Comparison of ENCODE assay signal across 26 cellular contexts in genomic region chr4:61773655-61774245, GRCh38.
"Had no signal": no experiment of that assay in that cellular context is flagged by ENCODE, and none has a peak within 500 bp of the region (broad histone marks: within the 10 kb centered on the region; RNA-seq: fewer than 3 reads in every experiment).

No MANE protein-coding gene starts in this region.

- H3K9me3 ChIP-seq: ascending aorta, body of pancreas, MG63 had no signal

- DNase-seq: activated CD4-positive, alpha-beta T cell treated with anti-CD3 and anti-CD28 coated beads for 48 hours; activated CD4-positive, alpha-beta T cell treated with anti-CD3 and anti-CD28 coated beads, Interleukin-2, amount 50 U/mL, for 48 hours; activated CD4-positive, CD25-positive, alpha-beta regulatory T cell treated with anti-CD3 and anti-CD28 coated beads, Interleukin-2, amount 50 U/mL, for 72 hours; activated CD8-positive, alpha-beta memory T cell treated with anti-CD3 and anti-CD28 coated beads, Interleukin-2, amount 10 ng/mL, durations not matched to agents 7 days and 5 days; activated effector memory CD4-positive, alpha-beta T cell treated with Interleukin-2 at 50 U/mL for 16 hours; activated naive CD4-positive, alpha-beta T cell; activated T-cell treated with anti-CD3 and anti-CD28 coated beads, Interleukin-2, amount 50 U/mL, for 24 hours; central memory CD4-positive, alpha-beta T cell; MG63; MV-4-11; NCI-H1092 treated with DMSO at 0.1 percent for 48 hours; NCI-H1417 treated with DMSO at 0.1 percent for 48 hours; NCI-H187; NCI-H2081 treated with DMSO at 0.1 percent for 48 hours; NCI-H2171; NCI-H345; NCI-H510A; NCI-H526 treated with DMSO at 0.1 percent for 48 hours; NCI-H82; NK-92 treated with Interleukin-12 subunit alpha and Interleukin-12 subunit beta, amount 100 ng/mL, for 24 hours; SHP77 had no signal

- H3K27ac Mint-ChIP-seq: activated CD8-positive, alpha-beta memory T cell treated with anti-CD3 and anti-CD28 coated beads, Interleukin-2, amount 10 ng/mL, durations not matched to agents 7 days and 5 days; activated naive CD4-positive, alpha-beta T cell treated with anti-CD3 and anti-CD28 coated beads, Interleukin-2, amount 50 U/mL, for 24 hours; activated T-cell treated with anti-CD3 and anti-CD28 coated beads, Interleukin-2, amount 50 U/mL, for 24 hours; activated T-helper 1 cell treated with anti-CD3 and anti-CD28 coated beads, Interleukin-12 subunit alpha, Interleukin-12 subunit beta, Interleukin-2, Interleukin-4 antibody, amounts not matched to agents 30 ng/mL and 10 ng/mL and 1 ng/mL, durations not matched to agents 14 hours and 24 hours and 36 hours; T-helper 1 cell treated with Interleukin-12 subunit alpha and Interleukin-12 subunit beta and Interleukin-4 antibody, amounts not matched to agents 30 μg/mL and 1 μg/mL, for 36 hours had no signal

- H3K4me1 ChIP-seq: ascending aorta, body of pancreas had no signal

- H3K36me3 Mint-ChIP-seq: activated CD8-positive, alpha-beta memory T cell treated with anti-CD3 and anti-CD28 coated beads, Interleukin-2, amount 10 ng/mL, durations not matched to agents 7 days and 5 days; activated naive CD4-positive, alpha-beta T cell treated with anti-CD3 and anti-CD28 coated beads, Interleukin-2, amount 50 U/mL, for 24 hours had no signal

- H3K27me3 ChIP-seq: ascending aorta, body of pancreas, MG63 had no signal

- H3K27ac ChIP-seq: ascending aorta, body of pancreas had no signal

- ATAC-seq: activated CD8-positive, alpha-beta memory T cell treated with anti-CD3 and anti-CD28 coated beads, Interleukin-2, amount 10 ng/mL, durations not matched to agents 7 days and 5 days; body of pancreas had no signal

- H3K4me3 Mint-ChIP-seq: activated CD8-positive, alpha-beta memory T cell treated with anti-CD3 and anti-CD28 coated beads, Interleukin-2, amount 10 ng/mL, durations not matched to agents 7 days and 5 days; activated naive CD4-positive, alpha-beta T cell treated with anti-CD3 and anti-CD28 coated beads, Interleukin-2, amount 50 U/mL, for 24 hours; activated T-cell treated with anti-CD3 and anti-CD28 coated beads, Interleukin-2, amount 50 U/mL, for 24 hours; activated T-helper 1 cell treated with anti-CD3 and anti-CD28 coated beads, Interleukin-12 subunit alpha, Interleukin-12 subunit beta, Interleukin-2, Interleukin-4 antibody, amounts not matched to agents 30 ng/mL and 10 ng/mL and 1 ng/mL, durations not matched to agents 14 hours and 24 hours and 36 hours; T-helper 1 cell treated with Interleukin-12 subunit alpha and Interleukin-12 subunit beta and Interleukin-4 antibody, amounts not matched to agents 30 μg/mL and 1 μg/mL, for 36 hours had no signal

- H3K27me3 Mint-ChIP-seq: activated CD8-positive, alpha-beta memory T cell treated with anti-CD3 and anti-CD28 coated beads, Interleukin-2, amount 10 ng/mL, durations not matched to agents 7 days and 5 days; activated naive CD4-positive, alpha-beta T cell treated with anti-CD3 and anti-CD28 coated beads, Interleukin-2, amount 50 U/mL, for 24 hours; activated T-cell treated with anti-CD3 and anti-CD28 coated beads, Interleukin-2, amount 50 U/mL, for 24 hours had no signal

- H3K4me1 Mint-ChIP-seq: activated CD8-positive, alpha-beta memory T cell treated with anti-CD3 and anti-CD28 coated beads, Interleukin-2, amount 10 ng/mL, durations not matched to agents 7 days and 5 days; activated naive CD4-positive, alpha-beta T cell treated with anti-CD3 and anti-CD28 coated beads, Interleukin-2, amount 50 U/mL, for 24 hours had no signal

- H3K4me3 ChIP-seq: ascending aorta, body of pancreas, MG63 had no signal

- H3K36me3 ChIP-seq: ascending aorta, MG63 had no signal
